Comparison of ENCODE assay signal across 16 cellular contexts in the genomic region with DNA sequence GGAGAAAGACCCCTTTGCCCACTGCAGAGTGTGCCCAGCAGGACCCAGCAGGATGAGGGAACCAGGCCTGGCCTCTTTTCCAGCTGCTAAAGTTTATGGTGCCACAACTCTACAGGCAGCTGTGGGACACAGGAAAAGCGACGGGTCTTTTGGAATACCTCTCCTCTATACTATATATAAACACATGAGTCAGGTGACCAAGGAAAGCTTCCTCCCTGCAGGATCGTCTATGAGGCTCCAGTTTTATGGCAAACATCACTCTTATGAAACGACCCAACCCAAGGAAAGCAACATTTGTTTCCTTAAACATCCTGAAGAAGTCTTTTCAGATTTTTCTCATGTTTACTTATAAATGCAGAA.
DNase-seq lines count a peak whose midpoint lies in the region; TF ChIP-seq lines count a peak whose summit lies in the region.
"Had no signal": no experiment of that assay in that cellular context is flagged by ENCODE, and none has a peak within 500 bp of the region (broad histone marks: within the 10 kb centered on the region; RNA-seq: fewer than 3 reads in every experiment).

No MANE protein-coding gene starts in this region.

- peaks cover 7% of the 10 kb centered on the region for H3K4me1 Mint-ChIP-seq in activated naive CD4-positive, alpha-beta T cell treated with anti-CD3 and anti-CD28 coated beads for 36 hours (ENCODE audit: low read depth)

- H3K27me3 Mint-ChIP-seq in activated naive CD4-positive, alpha-beta T cell treated with anti-CD3 and anti-CD28 coated beads for 36 hours (ENCODE audit: low read depth): peaks cover 14% of the 10 kb centered on the region

- in situ Hi-C loops in astrocyte of the spinal cord (cut with HindIII; ENCODE audit: low sequenced_read_pairs): no loop called here

- H3K4me3 Mint-ChIP-seq in activated naive CD4-positive, alpha-beta T cell treated with anti-CD3 and anti-CD28 coated beads for 36 hours: no peak overlapping the region
- H3K4me3 Mint-ChIP-seq: activated CD8-positive, alpha-beta memory T cell treated with anti-CD3 and anti-CD28 coated beads, Interleukin-2, amount 10 ng/mL, durations not matched to agents 7 days and 5 days; mesothelial cell of epicardium; stimulated activated naive CD8-positive, alpha-beta T cell treated with anti-CD3 and anti-CD28 coated beads, Interleukin-15, amount 100 ng/mL, for 72 hours had no signal

- H3K27ac ChIP-seq in right atrium auricular region: peak overlapping the region; percentile 89 to 93
- H3K27ac ChIP-seq: BLaER1 treated with 17β-estradiol and CSF1 and Interleukin-3, amounts not matched to agents 10 nM and 100 nM had no signal

- CTCF ChIA-PET in BJ (lab: Yijun Ruan, JAX): interaction anchor here (1.1 to 1.5 kb wide), 10 partner anchors 8 to 119 kb away, joined by 3 to 5 read pairs (median 4); no protein-coding TSS in a partner anchor
- CTCF ChIA-PET in activated naive CD4-positive, alpha-beta T cell treated with anti-CD3 and anti-CD28 coated beads for 36 hours (lab: Charles Lee): no interaction called here

- POLR2A ChIA-PET in BJ (lab: Charles Lee): interaction anchor here (0.6 kb wide), 3 partner anchors 89 to 1558 kb away, joined by 3 to 4 read pairs (median 3); no protein-coding TSS in a partner anchor

- no peak for TF ChIP-seq CTCF in BJ (IDR thresholded peaks at IDR 0.05; ENCODE audit: insufficient read depth, low read depth, low read length)
- TF ChIP-seq CTCF in astrocyte of the spinal cord (IDR thresholded peaks at IDR 0.05; ENCODE audit: low read depth, low read length): no peak
- no peak for TF ChIP-seq CTCF in right atrium auricular region (IDR thresholded peaks at IDR 0.05)

- intact Hi-C loops in activated naive CD4-positive, alpha-beta T cell treated with anti-CD3 and anti-CD28 coated beads for 36 hours (cut with micrococcal nuclease): no loop called here

- peaks cover 0 to 82% of the 10 kb centered on the region in 2 donors for H3K4me1 ChIP-seq in right atrium auricular region

- no peaks in the 10 kb centered on the region for H3K36me3 Mint-ChIP-seq in activated naive CD4-positive, alpha-beta T cell treated with anti-CD3 and anti-CD28 coated beads for 36 hours (ENCODE audit: low read depth)
- H3K36me3 Mint-ChIP-seq: activated CD8-positive, alpha-beta memory T cell treated with anti-CD3 and anti-CD28 coated beads, Interleukin-2, amount 10 ng/mL, durations not matched to agents 7 days and 5 days had no signal

- H3K36me3 ChIP-seq in BJ (ENCODE audit: control insufficient read depth, insufficient read depth, low read length) (peaks cover 6% of the 10 kb centered on the region), right atrium auricular region (no peaks in the 10 kb centered on the region)
- H3K36me3 ChIP-seq: BLaER1 treated with 17β-estradiol and CSF1 and Interleukin-3, amounts not matched to agents 10 nM and 100 nM had no signal

- DNase-seq in BJ (ENCODE audit: low read depth): no peak
- DNase-seq in astrocyte of the spinal cord (ENCODE audit: low read depth, low spot score): no peak
- DNase-seq in right atrium auricular region (ENCODE audit: low spot score): no peak
- DNase-seq in skeletal muscle cell (ENCODE audit: low read depth): no peak
- DNase-seq in activated naive CD4-positive, alpha-beta T cell treated with anti-CD3 and anti-CD28 coated beads for 36 hours: no peak
- DNase-seq in SK-N-DZ (ENCODE audit: low spot score): no peak
- DNase-seq in DMS153 (lab: John Stamatoyannopoulos, UW): no peak
- no peak for DNase-seq in NK-92 treated with Interleukin-12 subunit alpha and Interleukin-12 subunit beta, amount 100 ng/mL, for 24 hours (lab: John Stamatoyannopoulos, UW)
- DNase-seq: activated CD8-positive, alpha-beta memory T cell treated with anti-CD3 and anti-CD28 coated beads, Interleukin-2, amount 10 ng/mL, durations not matched to agents 7 days and 5 days; amygdala; head of caudate nucleus; MV-4-11; NCI-H526; stimulated activated naive CD8-positive, alpha-beta T cell treated with anti-CD3 and anti-CD28 coated beads, Interleukin-15, amount 100 ng/mL, for 72 hours had no signal

- no peaks in the 10 kb centered on the region for H3K9me3 ChIP-seq in right atrium auricular region
- H3K9me3 ChIP-seq: BLaER1 treated with 17β-estradiol and CSF1 and Interleukin-3, amounts not matched to agents 10 nM and 100 nM had no signal

- no peak overlapping the region for H3K27ac Mint-ChIP-seq in activated naive CD4-positive, alpha-beta T cell treated with anti-CD3 and anti-CD28 coated beads for 36 hours
- H3K27ac Mint-ChIP-seq: activated CD8-positive, alpha-beta memory T cell treated with anti-CD3 and anti-CD28 coated beads, Interleukin-2, amount 10 ng/mL, durations not matched to agents 7 days and 5 days; mesothelial cell of epicardium; stimulated activated naive CD8-positive, alpha-beta T cell treated with anti-CD3 and anti-CD28 coated beads, Interleukin-15, amount 100 ng/mL, for 72 hours had no signal

- H3K27me3 ChIP-seq in BJ (ENCODE audit: control insufficient read depth, insufficient read depth, low read length) (no peaks in the 10 kb centered on the region), right atrium auricular region (no peaks in the 10 kb centered on the region)

- H3K4me3 ChIP-seq in BJ (ENCODE audit: low read depth, low read length) (peak overlapping the region; percentile 55), astrocyte of the spinal cord (ENCODE audit: low read depth, low read length) (peak overlapping the region; percentile 65), right atrium auricular region (peak overlapping the region; percentile 57 to 69), skeletal muscle cell (ENCODE audit: low read depth, low read length) (peak overlapping the region; percentile 69)
- H3K4me3 ChIP-seq: BLaER1 treated with 17β-estradiol and CSF1 and Interleukin-3, amounts not matched to agents 10 nM and 100 nM had no signal

- H3K9me3 Mint-ChIP-seq in activated naive CD4-positive, alpha-beta T cell treated with anti-CD3 and anti-CD28 coated beads for 36 hours: no peaks in the 10 kb centered on the region
- H3K9me3 Mint-ChIP-seq: mesothelial cell of epicardium; stimulated activated naive CD8-positive, alpha-beta T cell treated with anti-CD3 and anti-CD28 coated beads, Interleukin-15, amount 100 ng/mL, for 72 hours had no signal
